In genomic region chr9:127223266-127223665, GRCh38 we compare ENCODE assay signal across 13 cellular contexts. TPM values are rescaled to one million over a fixed set of nuclear protein-coding genes. Genes with fewer than 3 reads are reported as not detected.
DNase-seq lines count a peak whose midpoint lies in the region; ATAC-seq and TF ChIP-seq lines count a peak whose summit lies in the region.
"Had no signal": no experiment of that assay in that cellular context is flagged by ENCODE, and none has a peak within 500 bp of the region (broad histone marks: within the 10 kb centered on the region; RNA-seq: fewer than 3 reads in every experiment).

No MANE protein-coding gene starts in this region.

- H3K27ac ChIP-seq in CD4-positive, alpha-beta memory T cell (ENCODE audit: low read depth, low read length): no peak overlapping the region
- no peak overlapping the region for H3K27ac ChIP-seq in HCT116 (ENCODE audit: low read depth, low read length)
- H3K27ac ChIP-seq: epithelial cell of prostate, SK-N-MC had no signal

- peaks cover 0 to 1% (median 0%) of the 10 kb centered on the region in 8 donors for H3K9me3 Mint-ChIP-seq in CD4-positive, alpha-beta memory T cell
- no peaks in the 10 kb centered on the region for H3K9me3 Mint-ChIP-seq in nephron progenitor cell
- no peaks in the 10 kb centered on the region for H3K9me3 Mint-ChIP-seq in activated T-cell treated with anti-CD3 and anti-CD28 coated beads, Interleukin-2, amount 50 U/mL, for 24 hours

- RAD21 ChIA-PET in HCT116 (lab: Charles Lee; ENCODE audit: low non-redundant PET in 1 of 2, low total read pairs in 2 of 2, uncharacterized antibody in 2 of 2, unreplicated experiment in 2 of 2): interaction anchor here in 1 of 2 experiments (1.3 to 1.9 kb wide), 2 partner anchors 9 to 174 kb away, joined by 5 to 6 read pairs; partner anchors contain the start of gene SLC2A8

- no peaks in the 10 kb centered on the region for H3K9me2 ChIP-seq in HCT116 (ENCODE audit: insufficient read depth)

- POLR2A ChIA-PET in CD4-positive, alpha-beta memory T cell (lab: Charles Lee; ENCODE audit: partially characterized antibody): interaction anchor here (1.3 to 3.9 kb wide), 3 partner anchors 9 to 228 kb away, joined by 5 to 53 read pairs (median 10); partner anchors contain the start of genes LRSAM1, RPL12 and SLC2A8
- POLR2A ChIA-PET in HCT116 (lab: Charles Lee): interaction anchor here (1.4 kb wide), 1 partner anchor 9 kb away, joined by 5 read pairs; no protein-coding TSS in a partner anchor

- peak overlapping the region in 5 of 7 donors; percentile 0 to 96 (median 32) for H3K27ac Mint-ChIP-seq in CD4-positive, alpha-beta memory T cell
- no peak overlapping the region for H3K27ac Mint-ChIP-seq in nephron progenitor cell
- no peak overlapping the region for H3K27ac Mint-ChIP-seq in activated T-cell treated with anti-CD3 and anti-CD28 coated beads, Interleukin-2, amount 50 U/mL, for 24 hours

- H2AFZ ChIP-seq in HCT116 (ENCODE audit: low read depth, low read length, poor library complexity, severe bottlenecking): no peak overlapping the region

- peaks cover 23 to 48% (median 33%) of the 10 kb centered on the region in 4 donors for H3K4me1 Mint-ChIP-seq in CD4-positive, alpha-beta memory T cell
- H3K4me1 Mint-ChIP-seq in nephron progenitor cell: peaks cover 26% of the 10 kb centered on the region
- H3K4me1 Mint-ChIP-seq in activated T-cell treated with anti-CD3 and anti-CD28 coated beads, Interleukin-2, amount 50 U/mL, for 24 hours (ENCODE audit: low read depth): peaks cover 29% of the 10 kb centered on the region

- no peak overlapping the region for H3K9ac ChIP-seq in HCT116 (ENCODE audit: low read length)

- no peaks in the 10 kb centered on the region for H3K27me3 ChIP-seq in CD4-positive, alpha-beta memory T cell (ENCODE audit: insufficient read depth, low read length)
- H3K27me3 ChIP-seq in HCT116 (ENCODE audit: insufficient read depth, low read length): peaks cover 19% of the 10 kb centered on the region; the same call in 1 of the 2 replicates
- H3K27me3 ChIP-seq: testis had no signal

- CTCF ChIA-PET in CD4-positive, alpha-beta memory T cell (lab: Charles Lee; ENCODE audit: partially characterized antibody): interaction anchor here (0.8 to 2.7 kb wide), 3 partner anchors 9 to 201 kb away, joined by 3 to 20 read pairs (median 4); partner anchors contain the start of gene ZNF79
- CTCF ChIA-PET in HCT116 (lab: Charles Lee): interaction anchor here (1.5 to 2.8 kb wide), 5 partner anchors 9 to 511 kb away, joined by 3 to 24 read pairs (median 7); partner anchors contain the start of genes SLC2A8 and TOR2A

- ATAC-seq in HCT116: no peak

- H3K4me1 ChIP-seq in CD4-positive, alpha-beta memory T cell (ENCODE audit: insufficient read depth, low read length): peaks cover 35% of the 10 kb centered on the region
- peaks cover 8 to 26% of the 10 kb centered on the region in 2 experiments; a peak in 3 of 4 replicates for H3K4me1 ChIP-seq in HCT116 (ENCODE audit: control insufficient read depth in 1 of 2, insufficient read depth in 2 of 2, low read length in 2 of 2)

- H3K36me3 ChIP-seq in CD4-positive, alpha-beta memory T cell (ENCODE audit: insufficient read depth, low read length): no peaks in the 10 kb centered on the region
- no peaks in the 10 kb centered on the region for H3K36me3 ChIP-seq in HCT116 (ENCODE audit: control insufficient read depth in 1 of 2, insufficient read depth in 2 of 2, low read length in 2 of 2)

- no peak for TF ChIP-seq CTCF in HCT116 (IDR thresholded peaks at IDR 0.05 in 2 of 3, conservative IDR thresholded peaks at IDR 0.05 in 1 of 3; ENCODE audit: borderline replicate concordance in 1 of 3, insufficient read depth in 1 of 3, low read depth in 2 of 3, low read length in 2 of 3)
- no peak for TF ChIP-seq CTCF in nephron progenitor cell (IDR thresholded peaks at IDR 0.05)

- H3K36me3 Mint-ChIP-seq in CD4-positive, alpha-beta memory T cell: peaks cover 0 to 6% of the 10 kb centered on the region in 2 donors
- H3K36me3 Mint-ChIP-seq in nephron progenitor cell (ENCODE audit: low read depth): no peaks in the 10 kb centered on the region
- H3K36me3 Mint-ChIP-seq in activated T-cell treated with anti-CD3 and anti-CD28 coated beads, Interleukin-2, amount 50 U/mL, for 24 hours (ENCODE audit: low read depth): no peaks in the 10 kb centered on the region

- no TSS peak for BruUV-seq in HCT116 (replicated peaks; lab: Mats Ljungman, UMichigan)

- TF ChIP-seq RAD21 in HCT116 (IDR thresholded peaks at IDR 0.05; ENCODE audit: low read depth): no peak

- no peak for TF ChIP-seq POLR2A in HCT116 (IDR thresholded peaks at IDR 0.05; ENCODE audit: borderline replicate concordance, extremely low read depth, insufficient read depth, insufficient read length)

- no peaks in the 10 kb centered on the region for H3K9me3 ChIP-seq in CD4-positive, alpha-beta memory T cell (ENCODE audit: control insufficient read depth in 1 of 2, low read length in 2 of 2)
- no peaks in the 10 kb centered on the region for H3K9me3 ChIP-seq in HCT116 (ENCODE audit: control insufficient read depth in 1 of 2, insufficient read depth in 1 of 2, low read depth in 1 of 2, low read length in 2 of 2)
- H3K9me3 ChIP-seq: testis had no signal

- no peaks in the 10 kb centered on the region for H4K20me1 ChIP-seq in HCT116 (ENCODE audit: insufficient read depth)

- peak overlapping the region; percentile 87 for H3K4me2 ChIP-seq in HCT116 (ENCODE audit: low read length)

- H3K79me2 ChIP-seq in HCT116 (ENCODE audit: insufficient read depth, low read length): peaks cover 4% of the 10 kb centered on the region; the same call in 1 of the 2 replicates

- H3K4me3 Mint-ChIP-seq in CD4-positive, alpha-beta memory T cell: peak overlapping the region in 7 of 8 donors; percentile 0 to 89 (median 24)
- H3K4me3 Mint-ChIP-seq in nephron progenitor cell: peak overlapping the region; percentile 16
- H3K4me3 Mint-ChIP-seq in activated T-cell treated with anti-CD3 and anti-CD28 coated beads, Interleukin-2, amount 50 U/mL, for 24 hours: no peak overlapping the region

- no peak overlapping the region for H3K4me3 ChIP-seq in CD4-positive, alpha-beta memory T cell (ENCODE audit: low read length in 2 of 2)
- H3K4me3 ChIP-seq in HCT116 (replicated peaks in 1 of 2; ENCODE audit: low read depth in 1 of 2, low read length in 2 of 2): no peak overlapping the region

- intact Hi-C loops in CD4-positive, alpha-beta memory T cell (cut with micrococcal nuclease): loop anchor here (10.0 kb wide), 3 partner anchors 342 to 842 kb away; partner anchors contain the start of genes NAIF1, SLC25A25 and TOR2A
- intact Hi-C loops in HCT116 (cut with micrococcal nuclease): no loop called here

- DNase-seq in CD4-positive, alpha-beta memory T cell: no peak
- no peak for DNase-seq in HCT116 (ENCODE audit: low read depth, low spot score)
- DNase-seq in cerebellar cortex (ENCODE audit: low spot score): peak; percentile 42
- no peak for DNase-seq in nephron progenitor cell
- DNase-seq in amygdala (lab: John Stamatoyannopoulos, UW): no peak
- DNase-seq in activated T-cell treated with anti-CD3 and anti-CD28 coated beads, Interleukin-2, amount 50 U/mL, for 24 hours: no peak
- DNase-seq in GF-D8 (lab: John Stamatoyannopoulos, UW): no peak
- DNase-seq in UCSD-AML1 (lab: John Stamatoyannopoulos, UW; ENCODE audit: unreplicated experiment): no peak
- DNase-seq: cortex of kidney, NCI-H510A treated with DMSO at 0.1 percent for 48 hours, testis had no signal

- H3K27me3 Mint-ChIP-seq in CD4-positive, alpha-beta memory T cell: peaks cover 0 to 6% of the 10 kb centered on the region in 2 donors
- H3K27me3 Mint-ChIP-seq in nephron progenitor cell (ENCODE audit: low read depth, poor library complexity): peaks cover 67% of the 10 kb centered on the region
- peaks cover 23% of the 10 kb centered on the region for H3K27me3 Mint-ChIP-seq in activated T-cell treated with anti-CD3 and anti-CD28 coated beads, Interleukin-2, amount 50 U/mL, for 24 hours

TF ChIP-seq in HCT116, 20 proteins besides CTCF, POLR2A, EP300 and RAD21:
- TF ChIP-seq FOSL1 (IDR thresholded peaks at IDR 0.05; ENCODE audit: low read depth) (no peak), EZH2phosphoT487 (IDR thresholded peaks at IDR 0.05; ENCODE audit: borderline replicate concordance) (no peak)

RNA-seq across cellular contexts. Expression of gene GARNL3, which starts 41.3 kb away (rescaled TPM):
- 1 to 10 TPM; 5.9 to 6.6 TPM for total RNA-seq in CD4-positive, alpha-beta memory T cell
- polyA plus RNA-seq in CD4-positive, alpha-beta memory T cell: under 1 TPM in 1 of 2 donors, not detected in 1; 0.41 TPM
- 8.8 TPM for total RNA-seq in HCT116 (2021; ENCODE audit: unreplicated experiment)
- 3.3 and 5.9 TPM in 2 replicates for polyA plus RNA-seq in HCT116 (2012)

Comparison
In these comparisons a context has a peak if more than half of its experiments do, and no peak if none do; other contexts are left out.
1. H3K27ac Mint-ChIP-seq: peak in CD4-positive, alpha-beta memory T cell (5 of 7); none in nephron progenitor cell (single experiment) and activated T-cell treated with anti-CD3 and anti-CD28 coated beads, Interleukin-2, amount 50 U/mL, for 24 hours (single experiment).